Comparison of ENCODE assay signal across 11 cellular contexts in genomic region chr7:47337531-47337930, GRCh38.
DNase-seq lines count a peak whose midpoint lies in the region; ATAC-seq and TF ChIP-seq lines count a peak whose summit lies in the region.
"Had no signal": no experiment of that assay in that cellular context is flagged by ENCODE, and none has a peak within 500 bp of the region (broad histone marks: within the 10 kb centered on the region; RNA-seq: fewer than 3 reads in every experiment).

No MANE protein-coding gene starts in this region.

- TF ChIP-seq POLR2A in vagina (IDR thresholded peaks at IDR 0.05), result no peak

- in situ Hi-C loops in G401 (cut with HindIII; ENCODE audit: low sequenced_read_pairs), result no loop called here

- H3K9me3 ChIP-seq in left ventricle myocardium inferior (replicated peaks) (peaks cover 4% of the 10 kb centered on the region), vagina (no peaks in the 10 kb centered on the region)

- TF ChIP-seq CTCF in left ventricle myocardium inferior (IDR thresholded peaks at IDR 0.05; ENCODE audit: borderline replicate concordance), result peak; percentile 46
- no peak for TF ChIP-seq CTCF in vagina (IDR thresholded peaks at IDR 0.05)

- DNase-seq in G401 (ENCODE audit: low spot score) (peak; percentile 81), M059J (ENCODE audit: low read depth) (peak; percentile 56), left ventricle myocardium inferior (peak; percentile 51), AML-193 (lab: John Stamatoyannopoulos, UW) (no peak), vagina (ENCODE audit: extremely low spot score in 2 of 2) (no peak)
- no peak for DNase-seq in stimulated activated CD4-positive, alpha-beta T cell treated with anti-CD3 and anti-CD28 coated beads, Interleukin-4, amount 100 ng/mL, for 1 hour
- DNase-seq: activated CD4-positive, alpha-beta T cell treated with anti-CD3 and anti-CD28 coated beads for 4 hours; naive B cell had no signal

- H3K36me3 ChIP-seq in left ventricle myocardium inferior (no peaks in the 10 kb centered on the region), vagina (no peaks in the 10 kb centered on the region)

- H3K27ac ChIP-seq in left ventricle myocardium inferior (replicated peaks) (peak overlapping the region; percentile 98), vagina (no peak overlapping the region)
- H3K27ac ChIP-seq: KMS-11 had no signal

- H3K4me3 ChIP-seq in left ventricle myocardium inferior, result no peak overlapping the region
- no peak overlapping the region for H3K4me3 ChIP-seq in vagina

- intact Hi-C loops in left ventricle myocardium inferior (cut with micrococcal nuclease) (no loop called here), vagina (cut with DNase I) (no loop called here)

- ATAC-seq in GM21529 (IDR thresholded peaks at IDR 0.05; ENCODE audit: unreplicated experiment) (peak; percentile 90), GM21526 (IDR thresholded peaks at IDR 0.05; ENCODE audit: low FRiP score, unreplicated experiment) (no peak)

- H3K4me1 ChIP-seq in left ventricle myocardium inferior (peaks cover 63% of the 10 kb centered on the region), vagina (peaks cover 44% of the 10 kb centered on the region)

- H3K27me3 ChIP-seq in left ventricle myocardium inferior (ENCODE audit: low read depth), result no peaks in the 10 kb centered on the region
- no peaks in the 10 kb centered on the region for H3K27me3 ChIP-seq in vagina

Comparison
In these comparisons a context has a peak if more than half of its experiments do, and no peak if none do; other contexts are left out.
1. DNase-seq: peak in G401 (single experiment), M059J (single experiment) and left ventricle myocardium inferior (single experiment); none in AML-193 (0 of 2), stimulated activated CD4-positive, alpha-beta T cell treated with anti-CD3 and anti-CD28 coated beads, Interleukin-4, amount 100 ng/mL, for 1 hour (single experiment) and vagina (0 of 2).